23 cellular contexts compared by ENCODE assay signal in genomic region chr15:74240897-74241614, GRCh38. TPM values are rescaled to one million over a fixed set of nuclear protein-coding genes. Genes with fewer than 3 reads are reported as not detected.
A peak's percentile ranks its signal among the peaks of the same experiment; 100 is the strongest.
DNase-seq lines count a peak whose midpoint lies in the region; TF ChIP-seq lines count a peak whose summit lies in the region.
"Had no signal": no experiment of that assay in that cellular context is flagged by ENCODE, and none has a peak within 500 bp of the region (broad histone marks: within the 10 kb centered on the region; RNA-seq: fewer than 3 reads in every experiment).

No MANE protein-coding gene starts in this region.

- peak overlapping the region; percentile 39 for H2AK5ac ChIP-seq in neuronal stem cell (ENCODE audit: low read depth, low read length)

- TF ChIP-seq POLR2A in transverse colon (IDR thresholded peaks at IDR 0.05), result no peak

- H2BK12ac ChIP-seq in neuronal stem cell (ENCODE audit: low read length), result peak overlapping the region; percentile 24

- no CpG with 5 or more reads among the region's 4 CpGs for WGBS in neuronal stem cell (ENCODE audit: extremely low coverage in 2 of 2, insufficient read length in 2 of 2, insufficient replicate concordance in 1 of 2), 2 donors
- 69% methylated on average over 4 of the region's 4 CpGs; no CpG with 5 or more reads in 1 of the 2 donors for WGBS in transverse colon (ENCODE audit: low coverage in 1 of 2), 2 donors

- no peak overlapping the region for H3K23ac ChIP-seq in neuronal stem cell (ENCODE audit: low read depth, low read length, poor library complexity)

- H3K9ac ChIP-seq in adipocyte (ENCODE audit: low read length) (peak overlapping the region; percentile 9), neuronal stem cell (ENCODE audit: low read depth, low read length, poor library complexity) (no peak overlapping the region)

- H4K91ac ChIP-seq in neuronal stem cell (ENCODE audit: low read depth, low read length, poor library complexity), result no peak overlapping the region

- peak overlapping the region; percentile 55 for H2BK15ac ChIP-seq in neuronal stem cell (ENCODE audit: low read length)

- H3K9me3 ChIP-seq in adipocyte (ENCODE audit: control insufficient read depth, low read length) (no peaks in the 10 kb centered on the region), neuronal stem cell (replicated peaks in 1 of 2; ENCODE audit: control insufficient read depth in 2 of 2, insufficient read depth in 1 of 2, low read depth in 1 of 2, low read length in 2 of 2) (no peaks in the 10 kb centered on the region), transverse colon (no peaks in the 10 kb centered on the region)
- H3K9me3 ChIP-seq: neutrophil had no signal

- H3K4me1 ChIP-seq in adipocyte (ENCODE audit: control insufficient read depth, insufficient read depth, low read length) (peaks cover 45% of the 10 kb centered on the region), neuronal stem cell (ENCODE audit: control insufficient read depth in 2 of 2, insufficient read depth in 1 of 2, low read depth in 1 of 2, low read length in 2 of 2) (peaks cover 43% of the 10 kb centered on the region in 2 donors), transverse colon (peaks cover 6 to 28% (median 16%) of the 10 kb centered on the region in 4 donors)

- no peak overlapping the region for H3K14ac ChIP-seq in neuronal stem cell (ENCODE audit: low read length)

- H2BK120ac ChIP-seq in neuronal stem cell (ENCODE audit: low read depth, low read length), result no peak overlapping the region

- H3K4me3 ChIP-seq in adipocyte (ENCODE audit: low read length) (no peak overlapping the region), neuronal stem cell (ENCODE audit: low read length in 2 of 2) (no peak overlapping the region), brain microvascular endothelial cell (ENCODE audit: low read depth, low read length) (no peak overlapping the region), transverse colon (no peak overlapping the region)

- no peak for TF ChIP-seq EP300 in transverse colon (IDR thresholded peaks at IDR 0.05; ENCODE audit: low read depth)

- in situ Hi-C loops in Caki2 (cut with HindIII; ENCODE audit: low pct_unique_long_range_greater_than_20kb, low sequenced_read_pairs) (no loop called here), brain microvascular endothelial cell (cut with HindIII; ENCODE audit: low pct_ligation_motif_present, low sequenced_read_pairs) (no loop called here), transverse colon (cut with MboI; ENCODE audit: low pct_ligation_motif_present in 1 of 4, low pct_unique_long_range_greater_than_20kb in 1 of 4, low sequenced_read_pairs in 3 of 4) (no loop called here)

- H3K27ac ChIP-seq in neuronal stem cell (replicated peaks; ENCODE audit: low read length), result no peak overlapping the region
- no peak overlapping the region for H3K27ac ChIP-seq in brain microvascular endothelial cell
- H3K27ac ChIP-seq in transverse colon, result no peak overlapping the region
- H3K27ac ChIP-seq: neutrophil had no signal

- no peak overlapping the region for H2BK5ac ChIP-seq in neuronal stem cell (ENCODE audit: low read length)

- H3K36me3 ChIP-seq in adipocyte (ENCODE audit: control insufficient read depth, insufficient read depth, low read length, severe bottlenecking) (no peaks in the 10 kb centered on the region), neuronal stem cell (replicated peaks in 1 of 2; ENCODE audit: control insufficient read depth in 2 of 2, insufficient read depth in 2 of 2, low read length in 2 of 2) (no peaks in the 10 kb centered on the region), brain microvascular endothelial cell (replicated peaks) (no peaks in the 10 kb centered on the region), transverse colon (no peaks in the 10 kb centered on the region)
- H3K36me3 ChIP-seq: neutrophil had no signal

- no peak overlapping the region for H4K8ac ChIP-seq in neuronal stem cell (ENCODE audit: low read depth, low read length)

- TF ChIP-seq CTCF in brain microvascular endothelial cell (IDR thresholded peaks at IDR 0.05; ENCODE audit: low read depth, low read length, missing control alignments), result no peak
- no peak for TF ChIP-seq CTCF in transverse colon (IDR thresholded peaks at IDR 0.05)

- H3K4ac ChIP-seq in neuronal stem cell (ENCODE audit: low read length), result no peak overlapping the region

- H3K79me1 ChIP-seq in neuronal stem cell (ENCODE audit: low read depth, low read length), result no peaks in the 10 kb centered on the region

- H3K27me3 ChIP-seq in adipocyte (replicated peaks; ENCODE audit: control insufficient read depth, insufficient read depth, low read length), result peaks cover 3% of the 10 kb centered on the region
- H3K27me3 ChIP-seq in neuronal stem cell (ENCODE audit: control insufficient read depth in 3 of 3, insufficient read depth in 3 of 3, low read depth in 1 of 3, low read length in 3 of 3), result no peaks in the 10 kb centered on the region
- H3K27me3 ChIP-seq in brain microvascular endothelial cell (replicated peaks), result no peaks in the 10 kb centered on the region
- H3K27me3 ChIP-seq in transverse colon, result peaks cover 11% of the 10 kb centered on the region

- H2AFZ ChIP-seq in neuronal stem cell (ENCODE audit: low read length), result no peak overlapping the region

- peak overlapping the region; percentile 63 for H3K18ac ChIP-seq in neuronal stem cell (ENCODE audit: low read length)

- intact Hi-C loops in transverse colon (cut with DNase I; ENCODE audit: low total_unique reads), result no loop called here

- peak; percentile 36 to 51 for DNase-seq in NCI-H2081 (lab: John Stamatoyannopoulos, UW)
- DNase-seq in NCI-H2081 treated with DMSO at 0.1 percent for 48 hours (lab: John Stamatoyannopoulos, UW), result no peak
- DNase-seq in Caki2 (ENCODE audit: low read depth), result peak; percentile 19
- no peak for DNase-seq in adipocyte (ENCODE audit: low read depth)
- DNase-seq in neuronal stem cell (ENCODE audit: low spot score), result no peak
- DNase-seq in brain microvascular endothelial cell, result no peak
- no peak for DNase-seq in transverse colon
- no peak for DNase-seq in SW 1271 (lab: John Stamatoyannopoulos, UW)
- DNase-seq: activated T-cell treated with anti-CD3 and anti-CD28 coated beads, Interleukin-2, amount 50 U/mL, for 1 hour; aorta; C1 segment of cervical spinal cord; foreskin fibroblast; hippocampal formation; IMR-90; NCI-H1417 treated with DMSO at 0.1 percent for 48 hours; NCI-H2171 treated with DMSO at 0.1 percent for 48 hours; NCI-H526; small intestine; stimulated activated CD4-positive, alpha-beta T cell treated with anti-CD3 and anti-CD28 coated beads, Interleukin-2, amount 100 ng/mL, for 24 hours had no signal

- no peak overlapping the region for H3K4me2 ChIP-seq in neuronal stem cell (ENCODE audit: insufficient read depth, low read length, poor library complexity, severe bottlenecking)

RNA-seq across cellular contexts. Expression of gene CCDC33, which starts 4.9 kb away (rescaled TPM):
- total RNA-seq in Caki2 (2014; rRNA removed; shearing (Covaris generic); ENCODE audit: low replicate concordance), result 0.84 and 2.6 TPM in 2 replicates
- polyA plus RNA-seq in neuronal stem cell (2013, experiment 1 of 2), result 1.3 TPM
- 1.1 TPM for polyA plus RNA-seq in neuronal stem cell (2013, experiment 2 of 2)
- total RNA-seq in transverse colon, result under 1 TPM in 1 of 4 donors, not detected in 3; 0.16 TPM
- total RNA-seq: aorta; IMR-90; lower leg skin; MCF 10A; T-helper 1 cell treated with Interleukin-12 subunit alpha and Interleukin-12 subunit beta and Interleukin-4 antibody, amounts not matched to agents 30 ng/mL and 1 ng/mL, for 36 hours had no signal
- polyA plus RNA-seq: aorta, IMR-90 had no signal

RNA-seq across cellular contexts. Expression of gene STRA6, which starts 38.5 kb away (rescaled TPM):
- total RNA-seq in Caki2 (2014; rRNA removed; shearing (Covaris generic); ENCODE audit: low replicate concordance), result 14.9 and 17.7 TPM in 2 replicates
- polyA plus RNA-seq in neuronal stem cell (2013, experiment 1 of 2), result 3.9 TPM
- 3.4 TPM for polyA plus RNA-seq in neuronal stem cell (2013, experiment 2 of 2)
- not detected for total RNA-seq in transverse colon
- total RNA-seq: IMR-90; MCF 10A; T-helper 1 cell treated with Interleukin-12 subunit alpha and Interleukin-12 subunit beta and Interleukin-4 antibody, amounts not matched to agents 30 ng/mL and 1 ng/mL, for 36 hours had no signal

Comparison
In these comparisons a context has a peak if more than half of its experiments do, and no peak if none do; other contexts are left out.
1. DNase-seq: peak in NCI-H2081 (2 of 2) and Caki2 (single experiment); none in NCI-H2081 treated with DMSO at 0.1 percent for 48 hours (single experiment), adipocyte (single experiment), neuronal stem cell (single experiment), brain microvascular endothelial cell (single experiment), transverse colon (single experiment) and SW 1271 (0 of 2).
2. RNA of gene STRA6, which starts 38.5 kb away (total RNA-seq): 14.9 to 17.7 TPM in Caki2; not detected in transverse colon; every median in the first group is over 10 times any median in the second.